Comparison of ENCODE assay signal across 8 cellular contexts in genomic region chr4:123244233-123244632, GRCh38.
DNase-seq lines count a peak whose midpoint lies in the region; ATAC-seq and TF ChIP-seq lines count a peak whose summit lies in the region.

No MANE protein-coding gene starts in this region.

- H3K4me1 Mint-ChIP-seq in glutamatergic neuron (ENCODE audit: low read depth, unreplicated experiment): peaks cover 9% of the 10 kb centered on the region

- 50% methylated on average over 1 of the region's 5 CpGs; no CpG with 5 or more reads in 1 of the 2 experiments for WGBS in IMR-90 (ENCODE audit: extremely low coverage in 2 of 2, insufficient read length in 1 of 2), 2 experiments
- 24% methylated on average over 5 of the region's 5 CpGs for WGBS in prostate gland

- no peak overlapping the region for H3K4me3 Mint-ChIP-seq in glutamatergic neuron (ENCODE audit: unreplicated experiment)

- peak overlapping the region; percentile 80 for H2AFZ ChIP-seq in IMR-90 (replicated peaks; ENCODE audit: low read length, poor library complexity)

- POLR2A ChIA-PET in IMR-90 (lab: Charles Lee; ENCODE audit: unreplicated experiment): no interaction called here

- H2AK9ac ChIP-seq in IMR-90 (replicated peaks; ENCODE audit: low read depth, low read length, poor library complexity): no peak overlapping the region

- H3K4me1 ChIP-seq in IMR-90 (ENCODE audit: control insufficient read depth, insufficient read depth, low read length) (no peaks in the 10 kb centered on the region; the same call in 1 of the 2 replicates), prostate gland (replicated peaks) (no peaks in the 10 kb centered on the region)

- no peak overlapping the region for H3K4me3 ChIP-seq in IMR-90 (ENCODE audit: insufficient read depth, low read depth, low read length)
- H3K4me3 ChIP-seq in prostate gland: no peak overlapping the region

- H2BK20ac ChIP-seq in IMR-90 (ENCODE audit: low read depth, low read length): no peak overlapping the region

- TF ChIP-seq RAD21 in IMR-90 (IDR thresholded peaks at IDR 0.05; ENCODE audit: low read length): no peak

- TF ChIP-seq POLR2A in IMR-90 (IDR thresholded peaks at IDR 0.05; ENCODE audit: low read depth, low read length) (no peak), erythroblast (IDR thresholded peaks at IDR 0.05; ENCODE audit: low read length) (no peak), prostate gland (IDR thresholded peaks at IDR 0.05) (no peak)

- ATAC-seq in GM19452 (IDR thresholded peaks at IDR 0.05; ENCODE audit: unreplicated experiment): peak; percentile 63
- ATAC-seq in IMR-90 (ENCODE audit: low read depth): peak; percentile 93

- H2BK120ac ChIP-seq in IMR-90 (ENCODE audit: low read depth, low read length): no peak overlapping the region

- no peaks in the 10 kb centered on the region for H3K27me3 ChIP-seq in IMR-90 (ENCODE audit: control insufficient read depth, insufficient read depth, low read length)
- no peaks in the 10 kb centered on the region for H3K27me3 ChIP-seq in prostate gland (replicated peaks; ENCODE audit: insufficient read depth)

- H4K8ac ChIP-seq in IMR-90 (ENCODE audit: low read depth in 2 of 2, low read length in 2 of 2): peak overlapping the region in 1 of 2 experiments; percentile 1; a peak in 1 of 4 replicates

- intact Hi-C loops in IMR-90 (cut with micrococcal nuclease) (loop anchor here (10.0 kb wide), 1 partner anchor 421 kb away; no protein-coding TSS in a partner anchor), prostate gland (cut with DNase I) (no loop called here)

- H3K79me1 ChIP-seq in IMR-90 (ENCODE audit: low read depth in 1 of 2, low read length in 2 of 2): no peaks in the 10 kb centered on the region

- peak; percentile 65 for DNase-seq in IMR-90
- peak; percentile 29 to 61 for DNase-seq in erythroblast (lab: John Stamatoyannopoulos, UW)
- peak; percentile 68 for DNase-seq in prostate gland (ENCODE audit: low spot score)
- DNase-seq in HuH-7 (ENCODE audit: low spot score): no peak
- DNase-seq in glutamatergic neuron: no peak
- DNase-seq in effector CD4-positive, alpha-beta T cell: no peak
- no peak for DNase-seq in Kasumi-1 (lab: John Stamatoyannopoulos, UW)

- H3K27ac Mint-ChIP-seq in glutamatergic neuron (ENCODE audit: unreplicated experiment): no peak overlapping the region

- BruUV-seq in IMR-90 (replicated peaks; lab: Mats Ljungman, UMichigan): no TSS peak

- no peak overlapping the region for H2AK5ac ChIP-seq in IMR-90 (ENCODE audit: low read depth, low read length)

- TF ChIP-seq CTCF in IMR-90 (conservative IDR thresholded peaks at IDR 0.05; ENCODE audit: low read depth, low read length) (peak; percentile 18; the same call in 1 of the 2 replicates), prostate gland (IDR thresholded peaks at IDR 0.05) (peak in 1 of 4 experiments; percentile 19), glutamatergic neuron (IDR thresholded peaks at IDR 0.05; ENCODE audit: partially characterized antibody, unreplicated experiment) (no peak)

- H3K9me3 ChIP-seq in IMR-90 (ENCODE audit: control insufficient read depth, insufficient read depth, low read length) (no peaks in the 10 kb centered on the region), prostate gland (no peaks in the 10 kb centered on the region)

- no peak overlapping the region for H3K27ac ChIP-seq in IMR-90 (ENCODE audit: insufficient read depth, low read length)
- H3K27ac ChIP-seq in prostate gland: no peak overlapping the region

- no peak overlapping the region for H4K91ac ChIP-seq in IMR-90 (ENCODE audit: insufficient read depth, low read depth, low read length)

- no peak overlapping the region for H3K56ac ChIP-seq in IMR-90 (ENCODE audit: extremely low read depth, insufficient read depth, low read length)

- peaks cover 9% of the 10 kb centered on the region for H3K36me3 Mint-ChIP-seq in glutamatergic neuron (ENCODE audit: unreplicated experiment)

- H3K4me2 ChIP-seq in IMR-90 (ENCODE audit: low read depth, low read length): 0 out of 2 replicates have a peak overlapping the region, but pooled peaks have one; percentile 4

- H4K20me1 ChIP-seq in IMR-90 (ENCODE audit: insufficient read depth, low read length): no peaks in the 10 kb centered on the region

- CTCF ChIA-PET in IMR-90 (lab: Yijun Ruan, JAX): interaction anchor here (0.8 kb wide), 1 partner anchor 11 kb away, joined by 3 read pairs; no protein-coding TSS in a partner anchor

- H2BK15ac ChIP-seq in IMR-90 (ENCODE audit: low read depth, low read length): no peak overlapping the region

- H3K27me3 Mint-ChIP-seq in glutamatergic neuron (ENCODE audit: unreplicated experiment): no peaks in the 10 kb centered on the region

- H2BK5ac ChIP-seq in IMR-90 (ENCODE audit: low read depth, low read length, poor library complexity, severe bottlenecking): no peak overlapping the region

- in situ Hi-C loops in IMR-90 (cut with MboI; ENCODE audit: low sequenced_read_pairs): no loop called here

- H3K18ac ChIP-seq in IMR-90 (ENCODE audit: low read depth, low read length): no peak overlapping the region

- 0 out of 2 replicates have a peak, but pooled peaks cover 3% of the 10 kb centered on the region for H3K9me1 ChIP-seq in IMR-90 (ENCODE audit: insufficient read depth, low read length)

- H3K14ac ChIP-seq in IMR-90 (replicated peaks; ENCODE audit: low read depth, low read length): 0 out of 2 replicates have a peak overlapping the region, but pooled peaks have one; percentile 10

- no peak overlapping the region for H3K23ac ChIP-seq in IMR-90 (ENCODE audit: low read depth, low read length)

- H4K5ac ChIP-seq in IMR-90 (ENCODE audit: low read depth, low read length): no peak overlapping the region

- dilution Hi-C loops in IMR-90 (cut with HindIII; ENCODE audit: low sequenced_read_pairs, unreplicated experiment): no loop called here

- no peak overlapping the region for H3K9ac ChIP-seq in IMR-90 (ENCODE audit: low read depth, low read length)

- no peaks in the 10 kb centered on the region for H3K36me3 ChIP-seq in IMR-90 (ENCODE audit: control insufficient read depth, insufficient read depth, low read length)
- no peaks in the 10 kb centered on the region for H3K36me3 ChIP-seq in prostate gland

- peaks cover 1% of the 10 kb centered on the region for H3K9me3 Mint-ChIP-seq in glutamatergic neuron (ENCODE audit: unreplicated experiment)

- H3K4ac ChIP-seq in IMR-90 (ENCODE audit: low read depth, low read length): peak overlapping the region; percentile 8; the same call in 1 of the 2 replicates

TF ChIP-seq in IMR-90, 13 proteins besides CTCF, POLR2A, EP300 and RAD21:
- TF ChIP-seq SMC3 (IDR thresholded peaks at IDR 0.05; ENCODE audit: low read depth, low read length) (no peak), CHD1 (IDR thresholded peaks at IDR 0.05; ENCODE audit: low read depth, low read length) (no peak)

Comparison
In these comparisons a context has a peak if more than half of its experiments do, and no peak if none do; other contexts are left out.
1. DNase-seq: peak in IMR-90 (single experiment), erythroblast (2 of 2) and prostate gland (single experiment); none in HuH-7 (single experiment), glutamatergic neuron (single experiment), effector CD4-positive, alpha-beta T cell (single experiment) and Kasumi-1 (0 of 2).